In genomic region chr17:27086526-27086925, GRCh38 we compare ENCODE assay signal across 35 cellular contexts.
DNase-seq lines count a peak whose midpoint lies in the region; ATAC-seq, FAIRE-seq and TF ChIP-seq lines count a peak whose summit lies in the region.
"Had no signal": no experiment of that assay in that cellular context is flagged by ENCODE, and none has a peak within 500 bp of the region (broad histone marks: within the 10 kb centered on the region; RNA-seq: fewer than 3 reads in every experiment).

No MANE protein-coding gene starts in this region.

- peaks cover 78% of the 10 kb centered on the region for H4K20me1 ChIP-seq in SK-N-SH (ENCODE audit: insufficient read depth)
- H4K20me1 ChIP-seq in K562 (replicated peaks; ENCODE audit: control insufficient read depth, insufficient read depth, low read length) = peaks cover 38% of the 10 kb centered on the region
- H4K20me1 ChIP-seq: BLaER1; BLaER1 treated with 17β-estradiol and CSF1 and Interleukin-3, amounts not matched to agents 10 nM and 100 nM had no signal

- WGBS in SK-N-SH (ENCODE audit: low lambda C conversion rate) = 59% methylated on average over 4 of the region's 4 CpGs
- 22% methylated on average over 4 of the region's 4 CpGs for WGBS in K562 (ENCODE audit: insufficient coverage, low coverage, missing lambda C conversion rate)
- 59 to 64% (median 62%) methylated on average over 4 of the region's 4 CpGs for WGBS in ovary, 3 donors

- FAIRE-seq in K562 (lab: Jason Lieb, UNC) (no peak), endometrium (lab: Jason Lieb, UNC) (peak; percentile 12), urothelium cell line (lab: Jason Lieb, UNC) (peak; percentile 20)
- FAIRE-seq: A204.1, A549, D721Med had no signal

- in situ Hi-C loops in K562 (cut with MboI) = no loop called here

- 0 out of 2 replicates have a peak, but pooled peaks have one; percentile 4 for TF ChIP-seq POLR2A in K562 (conservative IDR thresholded peaks at IDR 0.05)
- TF ChIP-seq POLR2A in ovary (IDR thresholded peaks at IDR 0.05) = no peak

- no peaks in the 10 kb centered on the region for H3F3A ChIP-seq in SK-N-SH (replicated peaks; ENCODE audit: insufficient read depth)

- H3K4me2 ChIP-seq in SK-N-SH (peak overlapping the region; percentile 81), K562 (ENCODE audit: insufficient read depth, low read length) (peak overlapping the region; percentile 84)
- H3K4me2 ChIP-seq: A549; BLaER1; BLaER1 treated with 17β-estradiol and CSF1 and Interleukin-3, amounts not matched to agents 10 nM and 100 nM had no signal

- H3K9me2 ChIP-seq in SK-N-SH = no peaks in the 10 kb centered on the region; the same call in 1 of the 2 replicates

- H3K79me2 ChIP-seq in SK-N-SH (ENCODE audit: insufficient read depth) = peaks cover 94% of the 10 kb centered on the region
- H3K79me2 ChIP-seq in K562 (ENCODE audit: control insufficient read depth, insufficient read depth, low read length) = peaks cover 97% of the 10 kb centered on the region

- H3K9ac ChIP-seq in SK-N-SH (peak overlapping the region; percentile 88; the same call in 1 of the 2 replicates), K562 (ENCODE audit: insufficient read depth in 1 of 2, low read depth in 2 of 2, low read length in 2 of 2) (peak overlapping the region in 1 of 2 experiments; percentile 87; a peak in 2 of 4 replicates)
- H3K9ac ChIP-seq: BLaER1; BLaER1 treated with 17β-estradiol and CSF1 and Interleukin-3, amounts not matched to agents 10 nM and 100 nM had no signal

- H3K27me3 ChIP-seq in SK-N-SH (ENCODE audit: insufficient read depth) = no peaks in the 10 kb centered on the region
- H3K27me3 ChIP-seq in K562 (ENCODE audit: control insufficient read depth in 2 of 2, insufficient read depth in 2 of 2, low read length in 2 of 2) = no peaks in the 10 kb centered on the region
- no peaks in the 10 kb centered on the region for H3K27me3 ChIP-seq in ovary
- H3K27me3 ChIP-seq in right atrium auricular region = no peaks in the 10 kb centered on the region
- H3K27me3 ChIP-seq: BE2C; BLaER1; BLaER1 treated with 17β-estradiol and CSF1 and Interleukin-3, amounts not matched to agents 10 nM and 100 nM had no signal

- no TSS peak for BruUV-seq in K562 (replicated peaks; lab: Mats Ljungman, UMichigan)

- DNase-seq in SK-N-SH (no peak), K562 (ENCODE audit: extremely low read depth in 1 of 4, low spot score in 3 of 4) (no peak), urothelium cell line (ENCODE audit: low spot score) (no peak), NCI-H1694 (lab: John Stamatoyannopoulos, UW) (no peak), ovary (no peak), right atrium auricular region (ENCODE audit: low spot score) (no peak)
- DNase-seq: 8988T; ACHN; AML-193; BE2C; C1 segment of cervical spinal cord; Caco-2; Calu3; CD4-positive, alpha-beta memory T cell; CD4-positive, alpha-beta T cell; CD4-positive, CD25-positive, alpha-beta regulatory T cell; CD8-positive, alpha-beta memory T cell; CD8-positive, alpha-beta T cell; COR-L47; DMS 273 treated with DMSO at 0.1 percent for 48 hours; DMS153; DMS53; DMS79; DMS79 treated with DMSO at 0.1 percent for 48 hours; DND-41; EL had no signal

- TF ChIP-seq RAD21 in SK-N-SH (IDR thresholded peaks at IDR 0.05; ENCODE audit: low read length) (no peak), K562 (CRISPR knock-in tag; conservative IDR thresholded peaks at IDR 0.05 in 1 of 2, IDR thresholded peaks at IDR 0.05 in 1 of 2) (no peak)

- ATAC-seq in SK-N-SH treated with all-trans-retinoic acid at 6 μM for 48 hours (no peak), K562 (no peak)
- ATAC-seq: A549; CD8-positive, alpha-beta T cell had no signal

- TF ChIP-seq EP300 in SK-N-SH (IDR thresholded peaks at IDR 0.05; ENCODE audit: borderline replicate concordance in 1 of 2, low read depth in 1 of 2, low read length in 1 of 2) (no peak), K562 (IDR thresholded peaks at IDR 0.05; ENCODE audit: low read length) (no peak), ovary (IDR thresholded peaks at IDR 0.05) (no peak)

- H3K9me3 ChIP-seq in SK-N-SH (no peaks in the 10 kb centered on the region), K562 (replicated peaks; ENCODE audit: control insufficient read depth, insufficient read depth, low read depth, low read length) (no peaks in the 10 kb centered on the region), ovary (no peaks in the 10 kb centered on the region), right atrium auricular region (no peaks in the 10 kb centered on the region)
- H3K9me3 ChIP-seq: A549, BE2C, BLaER1, Caco-2 had no signal

- H3K4me3 ChIP-seq in SK-N-SH (ENCODE audit: low read depth in 2 of 2, low read length in 1 of 2) = peak overlapping the region; percentile 53 to 91; a peak in 3 of 4 replicates
- peak overlapping the region; percentile 83 for H3K4me3 ChIP-seq in K562
- H3K4me3 ChIP-seq in ovary = no peak overlapping the region
- no peak overlapping the region for H3K4me3 ChIP-seq in right atrium auricular region
- H3K4me3 ChIP-seq: A549; BLaER1; BLaER1 treated with 17β-estradiol and CSF1 and Interleukin-3, amounts not matched to agents 10 nM and 100 nM had no signal

- intact Hi-C loops in K562 (cut with micrococcal nuclease) = loop anchor here (10.0 kb wide), 5 partner anchors 48 to 488 kb away; partner anchors contain the start of gene WSB1
- intact Hi-C loops in ovary (cut with DNase I) = no loop called here

- H3K27ac ChIP-seq in SK-N-SH (ENCODE audit: low read depth in 2 of 2, low read length in 1 of 2) = no peak overlapping the region
- no peak overlapping the region; the same call in 2 of the 3 replicates for H3K27ac ChIP-seq in K562 (ENCODE audit: extremely low read depth, low read depth, low read length)
- no peak overlapping the region for H3K27ac ChIP-seq in ovary
- H3K27ac ChIP-seq in right atrium auricular region = no peak overlapping the region
- H3K27ac ChIP-seq: 22Rv1; A549; BLaER1; BLaER1 treated with 17β-estradiol and CSF1 and Interleukin-3, amounts not matched to agents 10 nM and 100 nM; C4-2B had no signal

- peaks cover 2 to 11% of the 10 kb centered on the region in 2 experiments for H3K36me3 ChIP-seq in SK-N-SH (replicated peaks in 1 of 2; ENCODE audit: control insufficient read depth in 1 of 2, insufficient read depth in 2 of 2, low read length in 1 of 2)
- H3K36me3 ChIP-seq in K562 (ENCODE audit: control insufficient read depth, insufficient read depth, low read length) = peaks cover 35% of the 10 kb centered on the region; the same call in 2 of the 3 replicates
- no peaks in the 10 kb centered on the region for H3K36me3 ChIP-seq in ovary
- H3K36me3 ChIP-seq in right atrium auricular region = no peaks in the 10 kb centered on the region
- H3K36me3 ChIP-seq: BE2C; BLaER1; BLaER1 treated with 17β-estradiol and CSF1 and Interleukin-3, amounts not matched to agents 10 nM and 100 nM had no signal

- TF ChIP-seq CTCF in SK-N-SH (IDR thresholded peaks at IDR 0.05) (no peak), K562 (IDR thresholded peaks at IDR 0.05 in 2 of 3, conservative IDR thresholded peaks at IDR 0.05 in 1 of 3; ENCODE audit: insufficient read depth in 2 of 3, low read depth in 1 of 3, low read length in 3 of 3) (no peak), ovary (IDR thresholded peaks at IDR 0.05) (no peak), right atrium auricular region (IDR thresholded peaks at IDR 0.05) (no peak)

- CTCF ChIA-PET in SK-N-SH (lab: Yijun Ruan, JAX) (no interaction called here), K562 (lab: Yijun Ruan, JAX; ENCODE audit: low intra/inter-chr PET ratio) (no interaction called here)

- H2AFZ ChIP-seq in SK-N-SH (ENCODE audit: low read depth) (no peak overlapping the region), K562 (ENCODE audit: low read depth, low read length) (no peak overlapping the region)

- POLR2A ChIA-PET in SK-N-SH (lab: Yijun Ruan, JAX) (no interaction called here), K562 (lab: Yijun Ruan, JAX) (interaction anchor here (1.0 to 1.8 kb wide), 5 partner anchors 9 to 208 kb away, joined by 3 to 10 read pairs (median 6); no protein-coding TSS in a partner anchor)

- H3K9me1 ChIP-seq in K562 (ENCODE audit: control insufficient read depth, insufficient read depth, low read length) = peaks cover 3% of the 10 kb centered on the region

- H3K4me1 ChIP-seq in SK-N-SH (ENCODE audit: control insufficient read depth in 1 of 2, insufficient read depth in 2 of 2, low read depth in 1 of 2, low read length in 1 of 2) = peaks cover 0 to 6% of the 10 kb centered on the region in 2 experiments; a peak in 1 of 4 replicates
- H3K4me1 ChIP-seq in K562 (replicated peaks in 1 of 2; ENCODE audit: control insufficient read depth in 2 of 2, insufficient read depth in 2 of 2, low read length in 2 of 2) = peaks cover 0 to 8% of the 10 kb centered on the region in 2 experiments; a peak in 4 of 5 replicates
- no peaks in the 10 kb centered on the region for H3K4me1 ChIP-seq in ovary (ENCODE audit: insufficient read depth)
- no peaks in the 10 kb centered on the region for H3K4me1 ChIP-seq in right atrium auricular region
- H3K4me1 ChIP-seq: A549; BE2C; BLaER1; BLaER1 treated with 17β-estradiol and CSF1 and Interleukin-3, amounts not matched to agents 10 nM and 100 nM; Caco-2 had no signal

TF ChIP-seq in SK-N-SH, 30 proteins besides CTCF, POLR2A, EP300 and RAD21 (continues in another document):
- TF ChIP-seq EZH2phosphoT487 (IDR thresholded peaks at IDR 0.05; ENCODE audit: borderline replicate concordance, low read depth) (no peak), FOXM1 (IDR thresholded peaks at IDR 0.05; ENCODE audit: low read depth) (no peak), SIN3A (IDR thresholded peaks at IDR 0.05; ENCODE audit: borderline replicate concordance, low read depth, low read length) (no peak), GABPA (IDR thresholded peaks at IDR 0.05; ENCODE audit: low read depth) (no peak), TCF12 (IDR thresholded peaks at IDR 0.05) (no peak)

TF ChIP-seq in SK-N-SH treated with all-trans-retinoic acid at 6 μM for 48 hours, 23 proteins besides CTCF, POLR2A, EP300 and RAD21 (continues in another document):
- TF ChIP-seq ISL1 (CRISPR knock-in tag; IDR thresholded peaks at IDR 0.05) = no peak

TF ChIP-seq in K562, 482 proteins besides CTCF, POLR2A, EP300 and RAD21 (continues in another document):
- TF ChIP-seq PML (IDR thresholded peaks at IDR 0.05; ENCODE audit: low read length) (peak; percentile 20; the same call in 1 of the 2 replicates), MAX (CRISPR knock-in tag; IDR thresholded peaks at IDR 0.05) (no peak), CHCHD3 (CRISPR knock-in tag; IDR thresholded peaks at IDR 0.05) (no peak)
- TF ChIP-seq, protein P1, sequence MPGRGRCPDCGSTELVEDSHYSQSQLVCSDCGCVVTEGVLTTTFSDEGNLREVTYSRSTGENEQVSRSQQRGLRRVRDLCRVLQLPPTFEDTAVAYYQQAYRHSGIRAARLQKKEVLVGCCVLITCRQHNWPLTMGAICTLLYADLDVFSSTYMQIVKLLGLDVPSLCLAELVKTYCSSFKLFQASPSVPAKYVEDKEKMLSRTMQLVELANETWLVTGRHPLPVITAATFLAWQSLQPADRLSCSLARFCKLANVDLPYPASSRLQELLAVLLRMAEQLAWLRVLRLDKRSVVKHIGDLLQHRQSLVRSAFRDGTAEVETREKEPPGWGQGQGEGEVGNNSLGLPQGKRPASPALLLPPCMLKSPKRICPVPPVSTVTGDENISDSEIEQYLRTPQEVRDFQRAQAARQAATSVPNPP (IDR thresholded peaks at IDR 0.05; ENCODE audit: borderline replicate concordance, insufficient read depth, insufficient read length) = no peak

Comparison
In these comparisons a context has a peak if more than half of its experiments do, and no peak if none do; other contexts are left out.
1. H3K4me3 ChIP-seq: peak in SK-N-SH (2 of 2) and K562 (single experiment); none in ovary (single experiment) and right atrium auricular region (0 of 2).
2. Of the 27 proteins assayed by ChIP-seq in both K562 and SK-N-SH: peak only in K562: POLR2AphosphoS5; only in SK-N-SH: none; in both: none; in neither: 26.